1 cellular context compared by ENCODE assay signal in genomic region chr18:23572012-23572411, GRCh38.
TF ChIP-seq lines count a peak whose summit lies in the region.

No MANE protein-coding gene starts in this region.

TF ChIP-seq in HepG2, 621 proteins besides CTCF, POLR2A, EP300 and RAD21 (continued from another document and continues in another):
- TF ChIP-seq HNF4A (CRISPR knock-in tag; IDR thresholded peaks at IDR 0.05) (peak; percentile 60), KMT2A (CRISPR knock-in tag; IDR thresholded peaks at IDR 0.05) (no peak), CHD2 (IDR thresholded peaks at IDR 0.05; ENCODE audit: low read depth, low read length) (no peak), KAT8 (CRISPR knock-in tag; IDR thresholded peaks at IDR 0.05) (no peak), CENPX (CRISPR knock-in tag; IDR thresholded peaks at IDR 0.05) (no peak), ZNF3 (CRISPR knock-in tag; IDR thresholded peaks at IDR 0.05) (no peak), TEF (CRISPR knock-in tag; IDR thresholded peaks at IDR 0.05) (no peak), SRSF1 (optimal IDR thresholded peaks at IDR 0.05; ENCODE audit: low read depth, low read length) (no peak), PAX8 (CRISPR knock-in tag; IDR thresholded peaks at IDR 0.05; ENCODE audit: borderline replicate concordance) (no peak), ZHX2 (IDR thresholded peaks at IDR 0.05; ENCODE audit: low read depth) (no peak), ZHX2 (CRISPR knock-in tag; IDR thresholded peaks at IDR 0.05; ENCODE audit: borderline replicate concordance) (no peak), STAG1 (CRISPR knock-in tag; IDR thresholded peaks at IDR 0.05) (no peak), FOXA3 (CRISPR knock-in tag; IDR thresholded peaks at IDR 0.05) (peak; percentile 64), TARDBP (CRISPR knock-in tag; IDR thresholded peaks at IDR 0.05) (no peak), ZNF292 (CRISPR knock-in tag; IDR thresholded peaks at IDR 0.05; ENCODE audit: borderline replicate concordance, low read depth) (no peak), TOPORS (CRISPR knock-in tag; IDR thresholded peaks at IDR 0.05) (no peak), SALL2 (CRISPR knock-in tag; IDR thresholded peaks at IDR 0.05) (no peak), TEAD3 (CRISPR knock-in tag; optimal IDR thresholded peaks at IDR 0.05; ENCODE audit: borderline replicate concordance) (peak; percentile 89), SNRNP70 (IDR thresholded peaks at IDR 0.05; ENCODE audit: low read depth, low read length) (no peak), ESRRA (CRISPR knock-in tag; IDR thresholded peaks at IDR 0.05; ENCODE audit: low read depth) (no peak), RXRA (CRISPR knock-in tag; IDR thresholded peaks at IDR 0.05) (peak; percentile 83; the same call in 1 of the 2 replicates), CREB1 (IDR thresholded peaks at IDR 0.05) (no peak), CREB1 (CRISPR knock-in tag; IDR thresholded peaks at IDR 0.05) (no peak), ZNF33A (CRISPR knock-in tag; IDR thresholded peaks at IDR 0.05; ENCODE audit: borderline replicate concordance) (no peak), THYN1 (CRISPR knock-in tag; IDR thresholded peaks at IDR 0.05; ENCODE audit: borderline replicate concordance, low read depth) (no peak), HDAC2 (CRISPR knock-in tag; IDR thresholded peaks at IDR 0.05) (peak; percentile 68), SIN3B (IDR thresholded peaks at IDR 0.05; ENCODE audit: low read length) (no peak), CREM (IDR thresholded peaks at IDR 0.05) (peak; percentile 69), CREM (CRISPR knock-in tag; IDR thresholded peaks at IDR 0.05) (no peak), GFI1 (CRISPR knock-in tag; IDR thresholded peaks at IDR 0.05; ENCODE audit: borderline replicate concordance) (no peak), FOXK1 (CRISPR knock-in tag; IDR thresholded peaks at IDR 0.05; ENCODE audit: borderline replicate concordance, low read depth) (peak; percentile 64; the same call in 1 of the 2 replicates), ZKSCAN5 (CRISPR knock-in tag; IDR thresholded peaks at IDR 0.05) (no peak), CAMTA2 (CRISPR knock-in tag; IDR thresholded peaks at IDR 0.05; ENCODE audit: borderline replicate concordance) (no peak), SMAD9 (CRISPR knock-in tag; IDR thresholded peaks at IDR 0.05) (no peak), GTF2F1 (IDR thresholded peaks at IDR 0.05; ENCODE audit: low read length) (no peak), ZNF782 (CRISPR knock-in tag; IDR thresholded peaks at IDR 0.05; ENCODE audit: borderline replicate concordance) (no peak), PAWR (CRISPR knock-in tag; IDR thresholded peaks at IDR 0.05; ENCODE audit: borderline replicate concordance) (no peak), MXI1 (IDR thresholded peaks at IDR 0.05; ENCODE audit: borderline replicate concordance, low read depth, low read length) (no peak), KDM1A (CRISPR knock-in tag; IDR thresholded peaks at IDR 0.05) (no peak), ATF7 (IDR thresholded peaks at IDR 0.05) (no peak), ATF7 (CRISPR knock-in tag; IDR thresholded peaks at IDR 0.05) (no peak), ZFP82 (CRISPR knock-in tag; IDR thresholded peaks at IDR 0.05; ENCODE audit: borderline replicate concordance) (no peak), ZNF550 (CRISPR knock-in tag; IDR thresholded peaks at IDR 0.05; ENCODE audit: borderline replicate concordance) (no peak), SKI (IDR thresholded peaks at IDR 0.05; ENCODE audit: partially characterized antibody) (peak; percentile 64), SALL1 (CRISPR knock-in tag; IDR thresholded peaks at IDR 0.05) (peak; percentile 23; the same call in 1 of the 2 replicates), ZFYVE20 (CRISPR knock-in tag; IDR thresholded peaks at IDR 0.05; ENCODE audit: borderline replicate concordance, low read depth) (no peak), NCOR1 (IDR thresholded peaks at IDR 0.05; ENCODE audit: borderline replicate concordance, low read length) (peak; percentile 66; the same call in 1 of the 2 replicates), RBM22 (optimal IDR thresholded peaks at IDR 0.05; ENCODE audit: low read length) (no peak), KDM4B (CRISPR knock-in tag; IDR thresholded peaks at IDR 0.05) (no peak), RBFOX2 (IDR thresholded peaks at IDR 0.05; ENCODE audit: low read depth, low read length) (0 out of 2 replicates have a peak, but pooled peaks have one; percentile 18), ZNF383 (CRISPR knock-in tag; IDR thresholded peaks at IDR 0.05; ENCODE audit: borderline replicate concordance) (no peak), TBL1XR1 (IDR thresholded peaks at IDR 0.05; ENCODE audit: borderline replicate concordance, low read length, partially characterized antibody) (peak; percentile 61), HMG20B (CRISPR knock-in tag; conservative IDR thresholded peaks at IDR 0.05) (no peak; the same call in 1 of the 2 replicates)
- TF ChIP-seq, protein P1, sequence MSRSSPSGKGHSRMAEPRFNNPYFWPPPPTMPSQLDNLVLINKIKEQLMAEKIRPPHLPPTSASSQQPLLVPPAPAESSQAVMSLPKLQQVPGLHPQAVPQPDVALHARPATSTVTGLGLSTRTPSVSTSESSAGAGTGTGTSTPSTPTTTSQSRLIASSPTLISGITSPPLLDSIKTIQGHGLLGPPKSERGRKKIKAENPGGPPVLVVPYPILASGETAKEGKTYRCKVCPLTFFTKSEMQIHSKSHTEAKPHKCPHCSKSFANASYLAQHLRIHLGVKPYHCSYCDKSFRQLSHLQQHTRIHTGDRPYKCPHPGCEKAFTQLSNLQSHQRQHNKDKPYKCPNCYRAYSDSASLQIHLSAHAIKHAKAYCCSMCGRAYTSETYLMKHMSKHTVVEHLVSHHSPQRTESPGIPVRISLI (CRISPR knock-in tag; IDR thresholded peaks at IDR 0.05; ENCODE audit: borderline replicate concordance) = no peak
- TF ChIP-seq, protein P2, sequence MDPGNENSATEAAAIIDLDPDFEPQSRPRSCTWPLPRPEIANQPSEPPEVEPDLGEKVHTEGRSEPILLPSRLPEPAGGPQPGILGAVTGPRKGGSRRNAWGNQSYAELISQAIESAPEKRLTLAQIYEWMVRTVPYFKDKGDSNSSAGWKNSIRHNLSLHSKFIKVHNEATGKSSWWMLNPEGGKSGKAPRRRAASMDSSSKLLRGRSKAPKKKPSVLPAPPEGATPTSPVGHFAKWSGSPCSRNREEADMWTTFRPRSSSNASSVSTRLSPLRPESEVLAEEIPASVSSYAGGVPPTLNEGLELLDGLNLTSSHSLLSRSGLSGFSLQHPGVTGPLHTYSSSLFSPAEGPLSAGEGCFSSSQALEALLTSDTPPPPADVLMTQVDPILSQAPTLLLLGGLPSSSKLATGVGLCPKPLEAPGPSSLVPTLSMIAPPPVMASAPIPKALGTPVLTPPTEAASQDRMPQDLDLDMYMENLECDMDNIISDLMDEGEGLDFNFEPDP (CRISPR knock-in tag; conservative IDR thresholded peaks at IDR 0.05) = no peak
- TF ChIP-seq, protein P3, sequence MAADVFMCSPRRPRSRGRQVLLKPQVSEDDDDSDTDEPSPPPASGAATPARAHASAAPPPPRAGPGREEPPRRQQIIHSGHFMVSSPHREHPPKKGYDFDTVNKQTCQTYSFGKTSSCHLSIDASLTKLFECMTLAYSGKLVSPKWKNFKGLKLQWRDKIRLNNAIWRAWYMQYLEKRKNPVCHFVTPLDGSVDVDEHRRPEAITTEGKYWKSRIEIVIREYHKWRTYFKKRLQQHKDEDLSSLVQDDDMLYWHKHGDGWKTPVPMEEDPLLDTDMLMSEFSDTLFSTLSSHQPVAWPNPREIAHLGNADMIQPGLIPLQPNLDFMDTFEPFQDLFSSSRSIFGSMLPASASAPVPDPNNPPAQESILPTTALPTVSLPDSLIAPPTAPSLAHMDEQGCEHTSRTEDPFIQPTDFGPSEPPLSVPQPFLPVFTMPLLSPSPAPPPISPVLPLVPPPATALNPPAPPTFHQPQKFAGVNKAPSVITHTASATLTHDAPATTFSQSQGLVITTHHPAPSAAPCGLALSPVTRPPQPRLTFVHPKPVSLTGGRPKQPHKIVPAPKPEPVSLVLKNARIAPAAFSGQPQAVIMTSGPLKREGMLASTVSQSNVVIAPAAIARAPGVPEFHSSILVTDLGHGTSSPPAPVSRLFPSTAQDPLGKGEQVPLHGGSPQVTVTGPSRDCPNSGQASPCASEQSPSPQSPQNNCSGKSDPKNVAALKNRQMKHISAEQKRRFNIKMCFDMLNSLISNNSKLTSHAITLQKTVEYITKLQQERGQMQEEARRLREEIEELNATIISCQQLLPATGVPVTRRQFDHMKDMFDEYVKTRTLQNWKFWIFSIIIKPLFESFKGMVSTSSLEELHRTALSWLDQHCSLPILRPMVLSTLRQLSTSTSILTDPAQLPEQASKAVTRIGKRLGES (CRISPR knock-in tag; IDR thresholded peaks at IDR 0.05; ENCODE audit: borderline replicate concordance) = no peak
- TF ChIP-seq, protein P4, sequence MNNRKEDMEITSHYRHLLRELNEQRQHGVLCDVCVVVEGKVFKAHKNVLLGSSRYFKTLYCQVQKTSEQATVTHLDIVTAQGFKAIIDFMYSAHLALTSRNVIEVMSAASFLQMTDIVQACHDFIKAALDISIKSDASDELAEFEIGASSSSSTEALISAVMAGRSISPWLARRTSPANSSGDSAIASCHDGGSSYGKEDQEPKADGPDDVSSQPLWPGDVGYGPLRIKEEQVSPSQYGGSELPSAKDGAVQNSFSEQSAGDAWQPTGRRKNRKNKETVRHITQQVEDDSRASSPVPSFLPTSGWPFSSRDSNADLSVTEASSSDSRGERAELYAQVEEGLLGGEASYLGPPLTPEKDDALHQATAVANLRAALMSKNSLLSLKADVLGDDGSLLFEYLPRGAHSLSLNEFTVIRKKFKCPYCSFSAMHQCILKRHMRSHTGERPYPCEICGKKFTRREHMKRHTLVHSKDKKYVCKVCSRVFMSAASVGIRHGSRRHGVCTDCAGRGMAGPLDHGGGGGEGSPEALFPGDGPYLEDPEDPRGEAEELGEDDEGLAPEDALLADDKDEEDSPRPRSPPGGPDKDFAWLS (CRISPR knock-in tag; IDR thresholded peaks at IDR 0.05; ENCODE audit: borderline replicate concordance) = no peak
- TF ChIP-seq, protein P5, sequence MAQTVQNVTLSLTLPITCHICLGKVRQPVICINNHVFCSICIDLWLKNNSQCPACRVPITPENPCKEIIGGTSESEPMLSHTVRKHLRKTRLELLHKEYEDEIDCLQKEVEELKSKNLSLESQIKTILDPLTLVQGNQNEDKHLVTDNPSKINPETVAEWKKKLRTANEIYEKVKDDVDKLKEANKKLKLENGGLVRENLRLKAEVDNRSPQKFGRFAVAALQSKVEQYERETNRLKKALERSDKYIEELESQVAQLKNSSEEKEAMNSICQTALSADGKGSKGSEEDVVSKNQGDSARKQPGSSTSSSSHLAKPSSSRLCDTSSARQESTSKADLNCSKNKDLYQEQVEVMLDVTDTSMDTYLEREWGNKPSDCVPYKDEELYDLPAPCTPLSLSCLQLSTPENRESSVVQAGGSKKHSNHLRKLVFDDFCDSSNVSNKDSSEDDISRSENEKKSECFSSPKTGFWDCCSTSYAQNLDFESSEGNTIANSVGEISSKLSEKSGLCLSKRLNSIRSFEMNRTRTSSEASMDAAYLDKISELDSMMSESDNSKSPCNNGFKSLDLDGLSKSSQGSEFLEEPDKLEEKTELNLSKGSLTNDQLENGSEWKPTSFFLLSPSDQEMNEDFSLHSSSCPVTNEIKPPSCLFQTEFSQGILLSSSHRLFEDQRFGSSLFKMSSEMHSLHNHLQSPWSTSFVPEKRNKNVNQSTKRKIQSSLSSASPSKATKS (CRISPR knock-in tag; IDR thresholded peaks at IDR 0.05) = no peak
- TF ChIP-seq, protein P6, sequence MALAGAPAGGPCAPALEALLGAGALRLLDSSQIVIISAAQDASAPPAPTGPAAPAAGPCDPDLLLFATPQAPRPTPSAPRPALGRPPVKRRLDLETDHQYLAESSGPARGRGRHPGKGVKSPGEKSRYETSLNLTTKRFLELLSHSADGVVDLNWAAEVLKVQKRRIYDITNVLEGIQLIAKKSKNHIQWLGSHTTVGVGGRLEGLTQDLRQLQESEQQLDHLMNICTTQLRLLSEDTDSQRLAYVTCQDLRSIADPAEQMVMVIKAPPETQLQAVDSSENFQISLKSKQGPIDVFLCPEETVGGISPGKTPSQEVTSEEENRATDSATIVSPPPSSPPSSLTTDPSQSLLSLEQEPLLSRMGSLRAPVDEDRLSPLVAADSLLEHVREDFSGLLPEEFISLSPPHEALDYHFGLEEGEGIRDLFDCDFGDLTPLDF (CRISPR knock-in tag; IDR thresholded peaks at IDR 0.05) = no peak
